In genomic region chr20:41664584-41664983, GRCh38 we compare ENCODE assay signal across 2 cellular contexts.
TF ChIP-seq lines count a peak whose summit lies in the region.

No MANE protein-coding gene starts in this region.

TF ChIP-seq in HepG2, 621 proteins besides CTCF, POLR2A, EP300 and RAD21 (continues in another document):
- TF ChIP-seq ZNF224 (CRISPR knock-in tag; IDR thresholded peaks at IDR 0.05) (no peak), ZFX (CRISPR knock-in tag; IDR thresholded peaks at IDR 0.05; ENCODE audit: low read depth) (no peak), THAP11 (CRISPR knock-in tag; IDR thresholded peaks at IDR 0.05) (peak; percentile 97), KLF9 (CRISPR knock-in tag; IDR thresholded peaks at IDR 0.05; ENCODE audit: low read depth) (no peak), CREM (IDR thresholded peaks at IDR 0.05) (0 out of 2 replicates have a peak, but pooled peaks have one; percentile 17), CREM (CRISPR knock-in tag; IDR thresholded peaks at IDR 0.05) (no peak), ZNF143 (CRISPR knock-in tag; IDR thresholded peaks at IDR 0.05) (peak; percentile 87), NFYC (CRISPR knock-in tag; IDR thresholded peaks at IDR 0.05) (peak; percentile 86), NKX3-1 (CRISPR knock-in tag; IDR thresholded peaks at IDR 0.05) (no peak), CENPX (CRISPR knock-in tag; IDR thresholded peaks at IDR 0.05) (no peak), NR2F2 (IDR thresholded peaks at IDR 0.05; ENCODE audit: borderline replicate concordance, low read depth) (no peak), ZNF136 (CRISPR knock-in tag; IDR thresholded peaks at IDR 0.05; ENCODE audit: low read depth) (no peak), ZBTB7A (CRISPR knock-in tag; IDR thresholded peaks at IDR 0.05) (no peak), ZNF432 (CRISPR knock-in tag; IDR thresholded peaks at IDR 0.05; ENCODE audit: borderline replicate concordance) (no peak), LRRFIP1 (CRISPR knock-in tag; conservative IDR thresholded peaks at IDR 0.05) (no peak), PAF1 (CRISPR knock-in tag; IDR thresholded peaks at IDR 0.05) (no peak), USF2 (IDR thresholded peaks at IDR 0.05; ENCODE audit: low read depth, low read length) (peak; percentile 65; the same call in 1 of the 2 replicates), USF2 (CRISPR knock-in tag; IDR thresholded peaks at IDR 0.05; ENCODE audit: borderline replicate concordance) (peak; percentile 84; the same call in 1 of the 2 replicates), SMAD9 (CRISPR knock-in tag; IDR thresholded peaks at IDR 0.05) (no peak), ZMYM4 (CRISPR knock-in tag; IDR thresholded peaks at IDR 0.05) (no peak), ELK4 (CRISPR knock-in tag; IDR thresholded peaks at IDR 0.05; ENCODE audit: borderline replicate concordance) (no peak), ZNF124 (CRISPR knock-in tag; IDR thresholded peaks at IDR 0.05) (no peak), KDM2A (CRISPR knock-in tag; IDR thresholded peaks at IDR 0.05; ENCODE audit: borderline replicate concordance, low read depth) (no peak), ZNF773 (CRISPR knock-in tag; IDR thresholded peaks at IDR 0.05; ENCODE audit: borderline replicate concordance) (no peak), ELF4 (CRISPR knock-in tag; IDR thresholded peaks at IDR 0.05; ENCODE audit: borderline replicate concordance) (no peak), ZNF460 (CRISPR knock-in tag; IDR thresholded peaks at IDR 0.05; ENCODE audit: borderline replicate concordance) (no peak), RFXAP (CRISPR knock-in tag; IDR thresholded peaks at IDR 0.05; ENCODE audit: borderline replicate concordance) (no peak), ZSCAN20 (CRISPR knock-in tag; IDR thresholded peaks at IDR 0.05; ENCODE audit: borderline replicate concordance) (no peak), HNRNPH1 (optimal IDR thresholded peaks at IDR 0.05; ENCODE audit: low read depth, low read length) (no peak), SIX4 (CRISPR knock-in tag; IDR thresholded peaks at IDR 0.05) (no peak), ZFP36L1 (CRISPR knock-in tag; IDR thresholded peaks at IDR 0.05) (no peak), TRIM24 (CRISPR knock-in tag; IDR thresholded peaks at IDR 0.05) (no peak), NFYB (CRISPR knock-in tag; IDR thresholded peaks at IDR 0.05) (peak; percentile 92), ZNF652 (CRISPR knock-in tag; IDR thresholded peaks at IDR 0.05; ENCODE audit: borderline replicate concordance, low read depth) (no peak)

TF ChIP-seq in GM12878, 131 proteins besides CTCF, POLR2A, EP300 and RAD21:
- no peak for TF ChIP-seq ATF7 (IDR thresholded peaks at IDR 0.05; ENCODE audit: low read depth)
- TF ChIP-seq SIX5 (IDR thresholded peaks at IDR 0.05; ENCODE audit: low read depth, low read length, severe bottlenecking): peak; percentile 64
- TF ChIP-seq PAX5 (IDR thresholded peaks at IDR 0.05; ENCODE audit: borderline replicate concordance, low read depth, low read length): no peak
- TF ChIP-seq ESRRA (IDR thresholded peaks at IDR 0.05; ENCODE audit: low read length): no peak
- peak; percentile 66 for TF ChIP-seq USF1 (IDR thresholded peaks at IDR 0.05; ENCODE audit: borderline replicate concordance, extremely low read length, insufficient read depth, low read depth, low read length)
- peak; percentile 38; the same call in 1 of the 3 replicates for TF ChIP-seq POU2F2 (IDR thresholded peaks at IDR 0.05; ENCODE audit: borderline replicate concordance, low read depth, low read length)
- TF ChIP-seq ATF3 (IDR thresholded peaks at IDR 0.05; ENCODE audit: borderline replicate concordance, extremely low read depth, low read depth, low read length): peak; percentile 30; the same call in 1 of the 2 replicates
- no peak for TF ChIP-seq SMARCA5 (IDR thresholded peaks at IDR 0.05)
- TF ChIP-seq CEBPZ (IDR thresholded peaks at IDR 0.05; ENCODE audit: low read depth, low read length): no peak
- peak; percentile 53; the same call in 1 of the 2 replicates for TF ChIP-seq RAD51 (IDR thresholded peaks at IDR 0.05)
- TF ChIP-seq HCFC1 (IDR thresholded peaks at IDR 0.05; ENCODE audit: low read length): peak; percentile 68
- TF ChIP-seq MLLT1 (IDR thresholded peaks at IDR 0.05): no peak
- TF ChIP-seq NFYA (IDR thresholded peaks at IDR 0.05; ENCODE audit: borderline replicate concordance, low read depth, low read length): peak; percentile 47
- no peak for TF ChIP-seq SP1 (IDR thresholded peaks at IDR 0.05; ENCODE audit: low read depth, low read length)
- TF ChIP-seq USF2 (IDR thresholded peaks at IDR 0.05; ENCODE audit: borderline replicate concordance, low read depth, low read length): peak; percentile 51; the same call in 1 of the 2 replicates
- no peak for TF ChIP-seq IKZF2 (IDR thresholded peaks at IDR 0.05)
